In the genomic region with DNA sequence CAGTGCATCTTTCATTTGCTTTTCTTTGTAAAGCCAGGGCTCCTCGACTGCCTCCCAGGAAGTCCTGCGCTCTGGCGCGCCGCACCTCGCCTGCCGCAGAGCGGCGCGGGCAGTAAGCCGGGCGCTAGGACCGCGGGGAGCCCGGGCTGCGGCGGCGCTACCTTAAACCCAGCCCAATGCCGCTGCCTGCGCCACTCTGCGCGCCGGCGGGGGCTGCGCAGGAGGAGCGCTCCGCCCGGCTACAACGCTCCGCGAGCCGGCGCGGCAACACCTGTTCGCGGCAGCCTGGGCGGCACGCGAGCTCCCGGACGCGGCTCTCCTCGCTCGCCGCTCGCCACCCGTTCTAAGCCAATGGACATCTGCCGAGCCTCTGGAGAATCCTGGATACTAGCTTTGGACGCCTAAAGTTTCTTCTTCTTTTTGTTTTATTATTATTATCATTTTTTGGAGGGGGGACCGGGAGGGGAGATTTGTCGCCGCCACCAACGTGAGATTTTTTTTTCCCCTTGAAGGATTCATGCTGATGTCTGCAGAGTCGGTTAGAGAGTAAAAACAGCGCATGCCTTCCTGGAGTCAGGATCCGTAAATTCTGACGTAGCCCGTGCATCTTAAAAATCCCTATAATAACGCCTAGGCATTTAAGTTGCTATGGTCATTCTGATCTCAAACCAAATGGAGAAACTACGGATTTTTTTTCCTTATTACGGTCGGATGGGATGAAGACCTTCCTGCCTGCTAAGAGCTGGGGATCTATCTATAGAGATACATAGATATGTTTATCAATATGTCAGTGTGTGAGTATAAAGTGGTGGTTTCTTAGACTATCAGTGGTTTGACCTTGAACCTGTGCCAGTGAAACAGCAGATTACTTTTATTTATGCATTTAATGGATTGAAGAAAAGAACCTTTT, we compare ENCODE assay signal across 1 cellular context.
TF ChIP-seq lines count a peak whose summit lies in the region.

Gene FGF9 (plus strand): TSS at position 191 of the 910 bp plus-strand sequence. CDS start 840 bp downstream, outside the sequence.

TF ChIP-seq in SK-N-SH treated with all-trans-retinoic acid at 6 μM for 48 hours, 23 proteins besides CTCF, POLR2A, EP300 and RAD21 (continued from another document):
- TF ChIP-seq, protein P1, sequence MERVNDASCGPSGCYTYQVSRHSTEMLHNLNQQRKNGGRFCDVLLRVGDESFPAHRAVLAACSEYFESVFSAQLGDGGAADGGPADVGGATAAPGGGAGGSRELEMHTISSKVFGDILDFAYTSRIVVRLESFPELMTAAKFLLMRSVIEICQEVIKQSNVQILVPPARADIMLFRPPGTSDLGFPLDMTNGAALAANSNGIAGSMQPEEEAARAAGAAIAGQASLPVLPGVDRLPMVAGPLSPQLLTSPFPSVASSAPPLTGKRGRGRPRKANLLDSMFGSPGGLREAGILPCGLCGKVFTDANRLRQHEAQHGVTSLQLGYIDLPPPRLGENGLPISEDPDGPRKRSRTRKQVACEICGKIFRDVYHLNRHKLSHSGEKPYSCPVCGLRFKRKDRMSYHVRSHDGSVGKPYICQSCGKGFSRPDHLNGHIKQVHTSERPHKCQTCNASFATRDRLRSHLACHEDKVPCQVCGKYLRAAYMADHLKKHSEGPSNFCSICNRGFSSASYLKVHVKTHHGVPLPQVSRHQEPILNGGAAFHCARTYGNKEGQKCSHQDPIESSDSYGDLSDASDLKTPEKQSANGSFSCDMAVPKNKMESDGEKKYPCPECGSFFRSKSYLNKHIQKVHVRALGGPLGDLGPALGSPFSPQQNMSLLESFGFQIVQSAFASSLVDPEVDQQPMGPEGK (CRISPR knock-in tag; IDR thresholded peaks at IDR 0.05; ENCODE audit: borderline replicate concordance), result no peak
- TF ChIP-seq PPARA (CRISPR knock-in tag; IDR thresholded peaks at IDR 0.05; ENCODE audit: borderline replicate concordance), result no peak
TF ChIP-seq in SK-N-SH treated with all-trans-retinoic acid at 6 μM for 48 hours: peak in this region for 0.
